In the genomic region with DNA sequence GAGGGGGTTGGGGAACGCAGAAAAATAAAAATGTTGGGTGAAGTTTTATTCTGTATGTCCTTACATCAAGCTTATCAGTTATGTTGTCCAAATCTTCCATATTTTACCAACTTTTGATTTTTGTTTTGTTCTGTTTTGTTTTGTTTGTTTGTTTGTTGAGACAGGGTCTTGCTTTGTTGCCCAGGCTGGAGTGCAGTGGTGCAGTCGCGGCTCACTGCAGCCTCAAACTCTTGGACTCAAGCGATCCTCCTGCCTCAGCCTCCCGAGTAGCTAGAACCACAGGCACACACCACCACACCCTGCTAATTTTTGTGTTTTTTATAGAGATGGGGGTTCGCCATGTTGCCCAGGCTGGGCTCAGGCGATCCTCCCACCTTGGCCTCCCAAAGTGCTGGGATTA, we compare ENCODE assay signal across 1 cellular context.
TF ChIP-seq lines count a peak whose summit lies in the region.

No MANE protein-coding gene starts in this region.

TF ChIP-seq in K562, 482 proteins besides CTCF, POLR2A, EP300 and RAD21:
- TF ChIP-seq BCOR (IDR thresholded peaks at IDR 0.05) (0 out of 2 replicates have a peak, but pooled peaks have one; percentile 22), COPS2 (conservative IDR thresholded peaks at IDR 0.05) (no peak)
